Comparison of ENCODE assay signal across 19 cellular contexts in genomic region chr6:11473008-11473740, GRCh38.
DNase-seq lines count a peak whose midpoint lies in the region; ATAC-seq and TF ChIP-seq lines count a peak whose summit lies in the region.
"Had no signal": no experiment of that assay in that cellular context is flagged by ENCODE, and none has a peak within 500 bp of the region (broad histone marks: within the 10 kb centered on the region; RNA-seq: fewer than 3 reads in every experiment).

No MANE protein-coding gene starts in this region.

- intact Hi-C loops in left ventricle myocardium inferior (cut with micrococcal nuclease), result no loop called here
- intact Hi-C loops in Right ventricle myocardium superior (cut with DNase I), result no loop called here
- intact Hi-C loops in right cardiac atrium (cut with DNase I), result no loop called here
- intact Hi-C loops in upper lobe of right lung (cut with DNase I), result no loop called here

- no peaks in the 10 kb centered on the region for H3K27me3 ChIP-seq in left ventricle myocardium inferior (ENCODE audit: low read depth)
- no peaks in the 10 kb centered on the region for H3K27me3 ChIP-seq in right cardiac atrium (ENCODE audit: control insufficient read depth, insufficient read depth)
- H3K27me3 ChIP-seq in rectal smooth muscle tissue (ENCODE audit: control insufficient read depth, insufficient read depth, low read length), result no peaks in the 10 kb centered on the region
- H3K27me3 ChIP-seq in upper lobe of right lung, result no peaks in the 10 kb centered on the region
- no peaks in the 10 kb centered on the region for H3K27me3 ChIP-seq in HAP-1 (ENCODE audit: low read depth)

- DNase-seq in left ventricle myocardium inferior, result no peak
- no peak for DNase-seq in Right ventricle myocardium superior
- DNase-seq in right cardiac atrium, result no peak
- no peak for DNase-seq in upper lobe of right lung
- DNase-seq in GM13976 (ENCODE audit: low spot score), result no peak
- no peak for DNase-seq in HAP-1 (ENCODE audit: low spot score in 2 of 2)
- no peak for DNase-seq in WTC11 (ENCODE audit: low spot score)
- DNase-seq: CD4-positive, alpha-beta memory T cell; cerebellar nuclear complex; immature natural killer cell; MV-4-11; NCI-H2081; NCI-H526 treated with DMSO at 0.1 percent for 48 hours; stimulated activated CD4-positive, alpha-beta T cell treated with anti-CD3 and anti-CD28 coated beads, Interleukin-4, amount 100 ng/mL, for 1 hour had no signal

- H3K36me3 Mint-ChIP-seq in WTC11, result no peaks in the 10 kb centered on the region
- H3K36me3 Mint-ChIP-seq: CD4-positive, alpha-beta memory T cell had no signal

- no peak overlapping the region for H3K27ac Mint-ChIP-seq in WTC11
- H3K27ac Mint-ChIP-seq: activated T-helper 1 cell treated with anti-CD3 and anti-CD28 coated beads, Interleukin-12 subunit alpha, Interleukin-12 subunit beta, Interleukin-2, Interleukin-4 antibody, amounts not matched to agents 30 ng/mL and 10 ng/mL and 1 ng/mL, durations not matched to agents 14 hours and 24 hours and 36 hours; CD4-positive, alpha-beta memory T cell; immature natural killer cell; progenitor cell of endocrine pancreas had no signal

- POLR2A ChIA-PET in WTC11 (lab: Charles Lee), result no interaction called here

- H3K27me3 Mint-ChIP-seq in WTC11 (ENCODE audit: low read depth), result no peaks in the 10 kb centered on the region

- H3K9me3 ChIP-seq in left ventricle myocardium inferior (replicated peaks) (no peaks in the 10 kb centered on the region), right cardiac atrium (ENCODE audit: control insufficient read depth, low read length) (no peaks in the 10 kb centered on the region), upper lobe of right lung (no peaks in the 10 kb centered on the region), HAP-1 (no peaks in the 10 kb centered on the region)

- ATAC-seq in Right ventricle myocardium superior (ENCODE audit: poor library complexity), result no peak
- peak; percentile 22 to 71 for ATAC-seq in right cardiac atrium
- peak; percentile 85 for ATAC-seq in upper lobe of right lung
- ATAC-seq in WTC11, result no peak
- ATAC-seq: Panc1 had no signal

- TF ChIP-seq CTCF in left ventricle myocardium inferior (IDR thresholded peaks at IDR 0.05; ENCODE audit: borderline replicate concordance), result no peak
- TF ChIP-seq CTCF in upper lobe of right lung (IDR thresholded peaks at IDR 0.05), result no peak
- TF ChIP-seq CTCF in GM13976 (IDR thresholded peaks at IDR 0.05; ENCODE audit: borderline replicate concordance, control extremely low read depth, extremely low read depth, insufficient read depth, missing control alignments), result no peak
- no peak for TF ChIP-seq CTCF in WTC11 (IDR thresholded peaks at IDR 0.05)

- WGBS in right cardiac atrium, result 62% methylated on average over 16 of the region's 16 CpGs

- no peak overlapping the region for H3K27ac ChIP-seq in left ventricle myocardium inferior (replicated peaks)
- no peak overlapping the region for H3K27ac ChIP-seq in right cardiac atrium (ENCODE audit: low read length)
- no peak overlapping the region for H3K27ac ChIP-seq in rectal smooth muscle tissue (ENCODE audit: low read depth, low read length)
- H3K27ac ChIP-seq in upper lobe of right lung, result peak overlapping the region; percentile 70
- H3K27ac ChIP-seq: VCaP had no signal

- no peak overlapping the region for H3K4me3 Mint-ChIP-seq in WTC11
- H3K4me3 Mint-ChIP-seq: activated T-helper 1 cell treated with anti-CD3 and anti-CD28 coated beads, Interleukin-12 subunit alpha, Interleukin-12 subunit beta, Interleukin-2, Interleukin-4 antibody, amounts not matched to agents 30 ng/mL and 10 ng/mL and 1 ng/mL, durations not matched to agents 14 hours and 24 hours and 36 hours; CD4-positive, alpha-beta memory T cell; immature natural killer cell had no signal

- H3K9me3 Mint-ChIP-seq in WTC11, result peaks cover under 1% of the 10 kb centered on the region; the same call in 1 of the 2 replicates
- H3K9me3 Mint-ChIP-seq: activated T-helper 1 cell treated with anti-CD3 and anti-CD28 coated beads, Interleukin-12 subunit alpha, Interleukin-12 subunit beta, Interleukin-2, Interleukin-4 antibody, amounts not matched to agents 30 ng/mL and 10 ng/mL and 1 ng/mL, durations not matched to agents 14 hours and 24 hours and 36 hours; CD4-positive, alpha-beta memory T cell; immature natural killer cell had no signal

- in situ Hi-C loops in GM13976 (cut with MboI; ENCODE audit: low sequenced_read_pairs, unreplicated experiment), result no loop called here
- in situ Hi-C loops in HAP-1 (cut with MboI; ENCODE audit: low sequenced_read_pairs), result no loop called here

- H3K4me1 ChIP-seq in left ventricle myocardium inferior (peaks cover 19% of the 10 kb centered on the region), right cardiac atrium (ENCODE audit: control insufficient read depth, insufficient read depth, low read length) (no peaks in the 10 kb centered on the region), rectal smooth muscle tissue (ENCODE audit: control insufficient read depth, insufficient read depth, low read length) (no peaks in the 10 kb centered on the region), upper lobe of right lung (no peaks in the 10 kb centered on the region), HAP-1 (no peaks in the 10 kb centered on the region; the same call in 1 of the 2 replicates)

- H3K36me3 ChIP-seq in left ventricle myocardium inferior, result no peaks in the 10 kb centered on the region
- H3K36me3 ChIP-seq in rectal smooth muscle tissue (ENCODE audit: control insufficient read depth, insufficient read depth, low read length), result no peaks in the 10 kb centered on the region
- no peaks in the 10 kb centered on the region for H3K36me3 ChIP-seq in upper lobe of right lung
- H3K36me3 ChIP-seq in HAP-1 (replicated peaks), result no peaks in the 10 kb centered on the region

- peak overlapping the region; percentile 39 for H3K4me3 ChIP-seq in left ventricle myocardium inferior
- peak overlapping the region; percentile 29 for H3K4me3 ChIP-seq in right cardiac atrium (ENCODE audit: low read length)
- peak overlapping the region; percentile 51 for H3K4me3 ChIP-seq in rectal smooth muscle tissue (ENCODE audit: low read length)
- H3K4me3 ChIP-seq in upper lobe of right lung, result peak overlapping the region; percentile 33
- H3K4me3 ChIP-seq in HAP-1, result no peak overlapping the region

- CTCF ChIA-PET in WTC11 (lab: Charles Lee), result interaction anchor here (0.7 kb wide), 1 partner anchor 336 kb away, joined by 4 read pairs; no protein-coding TSS in a partner anchor

- H3K4me1 Mint-ChIP-seq in WTC11, result no peaks in the 10 kb centered on the region
- H3K4me1 Mint-ChIP-seq: CD4-positive, alpha-beta memory T cell had no signal

- no peak overlapping the region for H3K9ac ChIP-seq in rectal smooth muscle tissue (ENCODE audit: low read length)

TF ChIP-seq in WTC11, 78 proteins besides CTCF, POLR2A, EP300 and RAD21 (continues in another document):
- TF ChIP-seq GRHL2 (CRISPR knock-in tag; IDR thresholded peaks at IDR 0.05; ENCODE audit: insufficient replicate concordance, severe bottlenecking), result no peak
- TF ChIP-seq, protein P1, sequence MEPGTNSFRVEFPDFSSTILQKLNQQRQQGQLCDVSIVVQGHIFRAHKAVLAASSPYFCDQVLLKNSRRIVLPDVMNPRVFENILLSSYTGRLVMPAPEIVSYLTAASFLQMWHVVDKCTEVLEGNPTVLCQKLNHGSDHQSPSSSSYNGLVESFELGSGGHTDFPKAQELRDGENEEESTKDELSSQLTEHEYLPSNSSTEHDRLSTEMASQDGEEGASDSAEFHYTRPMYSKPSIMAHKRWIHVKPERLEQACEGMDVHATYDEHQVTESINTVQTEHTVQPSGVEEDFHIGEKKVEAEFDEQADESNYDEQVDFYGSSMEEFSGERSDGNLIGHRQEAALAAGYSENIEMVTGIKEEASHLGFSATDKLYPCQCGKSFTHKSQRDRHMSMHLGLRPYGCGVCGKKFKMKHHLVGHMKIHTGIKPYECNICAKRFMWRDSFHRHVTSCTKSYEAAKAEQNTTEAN (CRISPR knock-in tag; IDR thresholded peaks at IDR 0.05), result no peak
- no peak for TF ChIP-seq ZNF219 (CRISPR knock-in tag; IDR thresholded peaks at IDR 0.05; ENCODE audit: borderline replicate concordance)
- TF ChIP-seq, protein P2, sequence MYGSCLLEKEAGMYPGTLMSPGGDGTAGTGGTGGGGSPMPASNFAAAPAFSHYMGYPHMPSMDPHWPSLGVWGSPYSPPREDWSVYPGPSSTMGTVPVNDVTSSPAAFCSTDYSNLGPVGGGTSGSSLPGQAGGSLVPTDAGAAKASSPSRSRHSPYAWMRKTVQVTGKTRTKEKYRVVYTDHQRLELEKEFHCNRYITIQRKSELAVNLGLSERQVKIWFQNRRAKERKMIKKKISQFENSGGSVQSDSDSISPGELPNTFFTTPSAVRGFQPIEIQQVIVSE (CRISPR knock-in tag; IDR thresholded peaks at IDR 0.05; ENCODE audit: borderline replicate concordance), result no peak
- TF ChIP-seq, protein P3, sequence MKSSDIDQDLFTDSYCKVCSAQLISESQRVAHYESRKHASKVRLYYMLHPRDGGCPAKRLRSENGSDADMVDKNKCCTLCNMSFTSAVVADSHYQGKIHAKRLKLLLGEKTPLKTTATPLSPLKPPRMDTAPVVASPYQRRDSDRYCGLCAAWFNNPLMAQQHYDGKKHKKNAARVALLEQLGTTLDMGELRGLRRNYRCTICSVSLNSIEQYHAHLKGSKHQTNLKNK (CRISPR knock-in tag; IDR thresholded peaks at IDR 0.05), result no peak
- TF ChIP-seq ESRRA (CRISPR knock-in tag; IDR thresholded peaks at IDR 0.05; ENCODE audit: borderline replicate concordance), result no peak
- no peak for TF ChIP-seq NR2C2 (CRISPR knock-in tag; IDR thresholded peaks at IDR 0.05)
- TF ChIP-seq MYBL2 (CRISPR knock-in tag; IDR thresholded peaks at IDR 0.05), result no peak

Comparison
In these comparisons a context has a peak if more than half of its experiments do, and no peak if none do; other contexts are left out.
1. ATAC-seq: peak in right cardiac atrium (2 of 2) and upper lobe of right lung (single experiment); none in Right ventricle myocardium superior (single experiment) and WTC11 (single experiment).